In the genomic region with DNA sequence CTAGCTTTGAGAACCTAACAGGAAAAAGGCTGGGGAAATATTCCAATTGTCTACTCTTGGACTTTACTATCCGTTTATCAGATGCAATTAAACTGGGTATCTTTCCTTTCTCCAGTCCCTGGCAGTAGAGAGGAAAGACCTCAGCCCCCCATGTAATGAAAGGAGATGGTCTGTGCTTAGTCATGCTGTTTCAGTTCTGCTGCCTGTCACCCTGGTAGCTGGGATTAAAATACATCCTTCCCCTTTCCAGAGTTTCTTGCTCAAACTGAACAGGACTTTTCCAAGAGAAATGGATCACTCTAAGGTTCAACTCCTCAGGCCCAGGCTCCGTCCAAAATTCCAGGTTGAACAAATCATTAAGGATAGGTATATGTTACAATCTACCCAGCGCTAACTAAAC, we compare ENCODE assay signal across 13 cellular contexts.
DNase-seq lines count a peak whose midpoint lies in the region; ATAC-seq and TF ChIP-seq lines count a peak whose summit lies in the region.
"Had no signal": no experiment of that assay in that cellular context is flagged by ENCODE, and none has a peak within 500 bp of the region (broad histone marks: within the 10 kb centered on the region; RNA-seq: fewer than 3 reads in every experiment).

No MANE protein-coding gene starts in this region.

- no peak overlapping the region for H4K91ac ChIP-seq in H9 (ENCODE audit: insufficient read length, low read depth, low read length)

- no peaks in the 10 kb centered on the region for H3K79me1 ChIP-seq in H9 (ENCODE audit: insufficient read depth, low read depth, low read length, poor library complexity, severe bottlenecking)

- H3K4me1 ChIP-seq in BLaER1 (peaks cover 88% of the 10 kb centered on the region), muscle layer of duodenum (ENCODE audit: control insufficient read depth in 1 of 2, insufficient read depth in 2 of 2, low read length in 2 of 2) (peaks cover 9 to 25% of the 10 kb centered on the region in 2 donors), smooth muscle cell (ENCODE audit: low read depth) (peaks cover 14% of the 10 kb centered on the region), H9 (ENCODE audit: insufficient read depth, low read length) (no peaks in the 10 kb centered on the region)

- H3K4ac ChIP-seq in H9 (ENCODE audit: low read depth, low read length): no peak overlapping the region

- H3K27ac Mint-ChIP-seq in T-cell: peak overlapping the region; percentile 89 to 95
- H3K27ac Mint-ChIP-seq in H9: no peak overlapping the region

- H3K9ac ChIP-seq in BLaER1 (no peak overlapping the region), smooth muscle cell (ENCODE audit: low read depth) (no peak overlapping the region), H9 (ENCODE audit: extremely low read depth, insufficient read length, low read length) (no peak overlapping the region)

- H3K56ac ChIP-seq in H9 (ENCODE audit: insufficient read length, low read depth, low read length): no peak overlapping the region

- no peaks in the 10 kb centered on the region for H3K36me3 ChIP-seq in BLaER1
- H3K36me3 ChIP-seq in muscle layer of duodenum (ENCODE audit: control insufficient read depth in 1 of 2, insufficient read depth in 2 of 2, low read length in 2 of 2): no peaks in the 10 kb centered on the region
- H3K36me3 ChIP-seq in smooth muscle cell (ENCODE audit: low read depth): no peaks in the 10 kb centered on the region
- H3K36me3 ChIP-seq: BE2C, SJSA1 had no signal

- no peak overlapping the region for H3K14ac ChIP-seq in H9 (ENCODE audit: insufficient read depth, low read length)

- no peak overlapping the region for H2AFZ ChIP-seq in smooth muscle cell (ENCODE audit: low read depth)
- H2AFZ ChIP-seq in H9 (ENCODE audit: low read length): no peak overlapping the region

- H3K18ac ChIP-seq in H9 (ENCODE audit: insufficient read length, low read depth, low read length): no peak overlapping the region

- TF ChIP-seq CTCF in GM12865 (IDR thresholded peaks at IDR 0.05; ENCODE audit: insufficient read depth, low read depth, low read length, missing control alignments) (no peak), smooth muscle cell (IDR thresholded peaks at IDR 0.05; ENCODE audit: borderline replicate concordance, insufficient read depth, poor library complexity, severe bottlenecking) (no peak), H9 (conservative IDR thresholded peaks at IDR 0.05) (no peak)

- H3K9me3 ChIP-seq in BLaER1 (0 out of 2 replicates have a peak, but pooled peaks cover 4% of the 10 kb centered on the region), muscle layer of duodenum (ENCODE audit: control insufficient read depth in 1 of 2, low read length in 2 of 2) (no peaks in the 10 kb centered on the region), smooth muscle cell (replicated peaks; ENCODE audit: low read depth) (no peaks in the 10 kb centered on the region), H9 (ENCODE audit: control insufficient read depth, low read depth, low read length) (no peaks in the 10 kb centered on the region)
- H3K9me3 ChIP-seq: BE2C, SJSA1 had no signal

- peaks cover 72 to 92% (median 81%) of the 10 kb centered on the region in 3 donors for H3K4me1 Mint-ChIP-seq in T-cell
- no peaks in the 10 kb centered on the region; a peak in 1 of 4 replicates for H3K4me1 Mint-ChIP-seq in H9

- no peak overlapping the region for H2BK15ac ChIP-seq in H9 (ENCODE audit: low read depth, low read length)

- ATAC-seq in T-cell (replicated peaks in 1 of 4): no peak

- H4K20me1 ChIP-seq in BLaER1 (no peaks in the 10 kb centered on the region), smooth muscle cell (ENCODE audit: low read depth) (no peaks in the 10 kb centered on the region), H9 (ENCODE audit: control insufficient read depth, insufficient read depth, insufficient read length) (no peaks in the 10 kb centered on the region)

- no peaks in the 10 kb centered on the region for H3K23me2 ChIP-seq in H9 (ENCODE audit: insufficient read length, low read depth, low read length, poor library complexity, severe bottlenecking)

- H3F3A ChIP-seq in smooth muscle cell (ENCODE audit: low read depth): peaks cover 22% of the 10 kb centered on the region

- H3K79me2 ChIP-seq in smooth muscle cell (ENCODE audit: low read depth) (no peaks in the 10 kb centered on the region), H9 (ENCODE audit: insufficient read depth, low read length) (no peaks in the 10 kb centered on the region)

- H3K27me3 ChIP-seq in BLaER1: no peaks in the 10 kb centered on the region
- no peaks in the 10 kb centered on the region for H3K27me3 ChIP-seq in muscle layer of duodenum (ENCODE audit: low read depth, low read length)
- no peaks in the 10 kb centered on the region for H3K27me3 ChIP-seq in smooth muscle cell (ENCODE audit: low read depth)
- no peaks in the 10 kb centered on the region for H3K27me3 ChIP-seq in H9 (ENCODE audit: insufficient read depth, low read length)
- H3K27me3 ChIP-seq: BE2C, SJSA1 had no signal

- CTCF ChIA-PET in T-cell (lab: Charles Lee): interaction anchor here (0.6 to 0.7 kb wide), 2 partner anchors 129 to 868 kb away, joined by 3 read pairs; no protein-coding TSS in a partner anchor

- H3K27me3 Mint-ChIP-seq in T-cell (no peaks in the 10 kb centered on the region), H9 (ENCODE audit: low read depth) (no peaks in the 10 kb centered on the region)

- no peak overlapping the region for H2BK120ac ChIP-seq in H9 (ENCODE audit: low read depth, low read length, poor library complexity, severe bottlenecking)

- H4K8ac ChIP-seq in H9 (replicated peaks; ENCODE audit: insufficient read length, low read depth, low read length): no peak overlapping the region

- 71% methylated on average over 3 of the region's 3 CpGs for WGBS in smooth muscle cell (ENCODE audit: low lambda C conversion rate)
- no CpG with 5 or more reads among the region's 3 CpGs for WGBS in H9 (ENCODE audit: extremely low coverage, insufficient read length, low lambda C conversion rate)

- H3T11ph ChIP-seq in H9 (ENCODE audit: low read length): no peak overlapping the region

- H3K36me3 Mint-ChIP-seq in T-cell: no peaks in the 10 kb centered on the region
- no peaks in the 10 kb centered on the region for H3K36me3 Mint-ChIP-seq in H9 (ENCODE audit: insufficient read depth in 1 of 3, low read depth in 3 of 3)

- H3K4me2 ChIP-seq in BLaER1 (peak overlapping the region; percentile 84), smooth muscle cell (no peak overlapping the region), H9 (ENCODE audit: insufficient read depth, insufficient read length, low read length) (no peak overlapping the region)

- H2BK12ac ChIP-seq in H9 (ENCODE audit: insufficient read length, low read depth, low read length): no peak overlapping the region

- POLR2A ChIA-PET in T-cell (lab: Charles Lee): no interaction called here

- DNase-seq in GM12865 (ENCODE audit: low read depth): peak; percentile 50
- no peak for DNase-seq in T-cell
- DNase-seq in smooth muscle cell (lab: John Stamatoyannopoulos, UW; ENCODE audit: unreplicated experiment): no peak
- DNase-seq in amniotic stem cell (lab: John Stamatoyannopoulos, UW): no peak
- no peak for DNase-seq in H9
- DNase-seq in A172 (ENCODE audit: low spot score): no peak
- DNase-seq: activated T-cell treated with anti-CD3 and anti-CD28 coated beads for 4 hours, BE2C, NCI-H1436, NCI-H510A treated with DMSO at 0.1 percent for 48 hours had no signal

- peaks cover 0 to 4% (median 0%) of the 10 kb centered on the region in 3 donors for H3K9me3 Mint-ChIP-seq in T-cell
- no peaks in the 10 kb centered on the region for H3K9me3 Mint-ChIP-seq in H9

- H2AK5ac ChIP-seq in H9 (ENCODE audit: insufficient read length, low read length): no peak overlapping the region

- no peak overlapping the region for H2BK5ac ChIP-seq in H9 (ENCODE audit: insufficient read length, low read length)

- H3K27ac ChIP-seq in BLaER1: peak overlapping the region; percentile 82
- peak overlapping the region; percentile 75 for H3K27ac ChIP-seq in muscle layer of duodenum (ENCODE audit: low read length)
- H3K27ac ChIP-seq in smooth muscle cell (ENCODE audit: low read depth): no peak overlapping the region
- H3K27ac ChIP-seq in H9 (ENCODE audit: insufficient read length, low read depth, low read length): no peak overlapping the region
- H3K27ac ChIP-seq: SJSA1 had no signal

- H4K5ac ChIP-seq in H9 (ENCODE audit: insufficient read length, low read depth, low read length): no peak overlapping the region

- H3K4me3 Mint-ChIP-seq in T-cell: peak overlapping the region in 1 of 3 donors; percentile 54
- H3K4me3 Mint-ChIP-seq in H9: no peak overlapping the region

- H3K4me3 ChIP-seq in BLaER1 (no peak overlapping the region), GM12865 (ENCODE audit: low read depth, low read length) (peak overlapping the region; percentile 20), muscle layer of duodenum (ENCODE audit: low read depth in 1 of 2, low read length in 2 of 2) (no peak overlapping the region), smooth muscle cell (no peak overlapping the region)
- H3K4me3 ChIP-seq: SJSA1 had no signal

- no peak overlapping the region for H3K23ac ChIP-seq in H9 (ENCODE audit: insufficient read length, low read depth, low read length)

- H2BK20ac ChIP-seq in H9 (ENCODE audit: low read depth, low read length, poor library complexity, severe bottlenecking): no peak overlapping the region

Comparison
In these comparisons a context has a peak if more than half of its experiments do, and no peak if none do; other contexts are left out.
1. H3K27ac ChIP-seq: peak in BLaER1 (single experiment) and muscle layer of duodenum (single experiment); none in smooth muscle cell (single experiment) and H9 (single experiment).
2. H3K27ac Mint-ChIP-seq: peak in T-cell (2 of 2); none in H9 (0 of 3).